Comparison of ENCODE assay signal across 8 cellular contexts in genomic region chr17:1736348-1737281, GRCh38. TPM values are rescaled to one million over a fixed set of nuclear protein-coding genes. Genes with fewer than 3 reads are reported as not detected.
DNase-seq lines count a peak whose midpoint lies in the region; ATAC-seq and TF ChIP-seq lines count a peak whose summit lies in the region.

No MANE protein-coding gene starts in this region.

- TF ChIP-seq POLR2A in breast epithelium (IDR thresholded peaks at IDR 0.05), result no peak

- in situ Hi-C loops in Caki2 (cut with HindIII; ENCODE audit: low pct_unique_long_range_greater_than_20kb, low sequenced_read_pairs), result no loop called here

- H3K27ac ChIP-seq in breast epithelium, result peak overlapping the region; percentile 29 to 80
- peak overlapping the region; percentile 42 for H3K27ac ChIP-seq in lower lobe of right lung
- no peak overlapping the region for H3K27ac ChIP-seq in aorta (ENCODE audit: low read depth in 1 of 2, low read length in 2 of 2)

- peaks cover 0 to 7% of the 10 kb centered on the region in 2 donors for H3K4me1 ChIP-seq in breast epithelium
- peaks cover 29% of the 10 kb centered on the region for H3K4me1 ChIP-seq in lower lobe of right lung
- no peaks in the 10 kb centered on the region for H3K4me1 ChIP-seq in aorta (ENCODE audit: control insufficient read depth in 1 of 2, insufficient read depth in 2 of 2, low read length in 2 of 2)

- intact Hi-C loops in breast epithelium (cut with DNase I; ENCODE audit: low total_unique reads), result no loop called here
- intact Hi-C loops in lower lobe of right lung (cut with DNase I), result no loop called here
- intact Hi-C loops in aorta (cut with DNase I), result no loop called here

- H3K4me3 ChIP-seq in breast epithelium (peak overlapping the region in 1 of 3 donors; percentile 34), lower lobe of right lung (no peak overlapping the region), aorta (ENCODE audit: low read length in 2 of 2) (no peak overlapping the region)

- WGBS in aorta, 2 donors, result 74% methylated on average over 24 to 25 of the region's 25 CpGs

- H3K27me3 ChIP-seq in breast epithelium (no peaks in the 10 kb centered on the region), lower lobe of right lung (ENCODE audit: low read depth) (no peaks in the 10 kb centered on the region), aorta (ENCODE audit: control insufficient read depth in 1 of 2, insufficient read depth in 2 of 2, low read length in 1 of 2) (no peaks in the 10 kb centered on the region)

- no peaks in the 10 kb centered on the region for H3K36me3 ChIP-seq in breast epithelium
- H3K36me3 ChIP-seq in lower lobe of right lung, result peaks cover 62% of the 10 kb centered on the region
- H3K36me3 ChIP-seq in aorta (ENCODE audit: control insufficient read depth in 1 of 2, insufficient read depth in 2 of 2, low read length in 1 of 2), result peaks cover 0 to 1% of the 10 kb centered on the region in 2 donors

- no peaks in the 10 kb centered on the region for H3K9me3 ChIP-seq in breast epithelium
- H3K9me3 ChIP-seq in lower lobe of right lung, result no peaks in the 10 kb centered on the region
- H3K9me3 ChIP-seq in aorta (ENCODE audit: control insufficient read depth, low read length), result no peaks in the 10 kb centered on the region

- peak; percentile 69 to 71 for ATAC-seq in lower lobe of right lung
- ATAC-seq in aorta (ENCODE audit: low FRiP score), result peak; percentile 27
- no peak for ATAC-seq in HG03432 (IDR thresholded peaks at IDR 0.05; ENCODE audit: unreplicated experiment)

- TF ChIP-seq CTCF in breast epithelium (IDR thresholded peaks at IDR 0.05) (no peak), lower lobe of right lung (IDR thresholded peaks at IDR 0.05) (no peak)

- DNase-seq in Caki2 (ENCODE audit: low read depth), result peak; percentile 58
- DNase-seq in NAMALWA (ENCODE audit: low spot score), result peak; percentile 34
- no peak for DNase-seq in breast epithelium (ENCODE audit: low spot score in 2 of 2)
- peak; percentile 81 for DNase-seq in lower lobe of right lung
- peak in 1 of 2 donors; percentile 84 for DNase-seq in aorta
- DNase-seq in DMS79 (lab: John Stamatoyannopoulos, UW), result no peak
- no peak for DNase-seq in GDM1 (lab: John Stamatoyannopoulos, UW)

RNA-seq across cellular contexts. Expression of gene SERPINF2, which starts 6.1 kb away (rescaled TPM):
- 0.14 and 0.68 TPM in 2 replicates for total RNA-seq in Caki2 (2014; rRNA removed; shearing (Covaris generic); ENCODE audit: low replicate concordance)
- 10 to 100 TPM; 18.4 to 30.1 (median 21.3) TPM for total RNA-seq in breast epithelium
- total RNA-seq in lower lobe of right lung, result 24.1 TPM
- total RNA-seq in aorta, result 10 to 100 TPM; 14.9 to 15.1 TPM
- 1 to 10 TPM in 1 of 2 donors, under 1 TPM in 1; 0.13 to 1.0 TPM for polyA plus RNA-seq in aorta

RNA-seq across cellular contexts. Expression of gene WDR81, which starts 12.1 kb away (rescaled TPM):
- 2.9 and 3.7 TPM in 2 replicates for total RNA-seq in Caki2 (2014; rRNA removed; shearing (Covaris generic); ENCODE audit: low replicate concordance)
- total RNA-seq in breast epithelium, result 10 to 100 TPM; 36.6 to 52.6 (median 41.6) TPM
- total RNA-seq in lower lobe of right lung, result 49.9 TPM
- total RNA-seq in aorta, result 10 to 100 TPM; 16.1 to 27.3 TPM
- 10 to 100 TPM in 1 of 2 donors, 1 to 10 TPM in 1; 3.0 to 13.1 TPM for polyA plus RNA-seq in aorta

RNA-seq across cellular contexts. Expression of gene SERPINF1, which starts 25.2 kb away (rescaled TPM):
- total RNA-seq in Caki2 (2014; rRNA removed; shearing (Covaris generic); ENCODE audit: low replicate concordance), result 5.2 TPM in 1 of 2 replicates, not detected in the other
- total RNA-seq in breast epithelium (1,000 to 10,000 TPM in 1 of 3 donors, 100 to 1,000 TPM in 2; 427 to 3,050 (median 615) TPM), lower lobe of right lung (204 TPM), aorta (100 to 1,000 TPM; 378 to 941 TPM)
- polyA plus RNA-seq in aorta, result 10 to 100 TPM in 1 of 2 donors, 1 to 10 TPM in 1; 5.3 to 48.1 TPM

RNA-seq across cellular contexts. Expression of gene TLCD2, which starts 26.4 kb away (rescaled TPM):
- 0.20 and 1.0 TPM in 2 replicates for total RNA-seq in Caki2 (2014; rRNA removed; shearing (Covaris generic); ENCODE audit: low replicate concordance)
- total RNA-seq in breast epithelium (10 to 100 TPM in 1 of 3 donors, 1 to 10 TPM in 2; 3.7 to 10.9 (median 6.9) TPM), lower lobe of right lung (13.4 TPM), aorta (1 to 10 TPM; 9.5 to 10.0 TPM)
- 1 to 10 TPM; 2.7 to 3.5 TPM for polyA plus RNA-seq in aorta

RNA-seq across cellular contexts. Expression of gene PRPF8, which starts 51.9 kb away (rescaled TPM):
- 81.9 and 102 TPM in 2 replicates for total RNA-seq in Caki2 (2014; rRNA removed; shearing (Covaris generic); ENCODE audit: low replicate concordance)
- 100 to 1,000 TPM; 173 to 183 (median 176) TPM for total RNA-seq in breast epithelium
- total RNA-seq in lower lobe of right lung, result 280 TPM
- 100 to 1,000 TPM; 183 to 235 TPM for total RNA-seq in aorta
- 10 to 100 TPM; 14.7 to 88.9 TPM for polyA plus RNA-seq in aorta

Comparison
In these comparisons a context has a peak if more than half of its experiments do, and no peak if none do; other contexts are left out.
1. DNase-seq: peak in Caki2 (single experiment), NAMALWA (single experiment) and lower lobe of right lung (single experiment); none in breast epithelium (0 of 2), DMS79 (single experiment) and GDM1 (single experiment).
2. H3K27ac ChIP-seq: peak in breast epithelium (2 of 2) and lower lobe of right lung (single experiment); none in aorta (0 of 2).
3. RNA of gene SERPINF1, which starts 25.2 kb away (total RNA-seq): 378 to 941 TPM in aorta, 427 to 3,050 TPM in breast epithelium and 204 TPM in lower lobe of right lung (single experiment); 5.2 TPM in Caki2; every median in the first group is over 10 times any median in the second.